20 cellular contexts compared by ENCODE assay signal in the genomic region with DNA sequence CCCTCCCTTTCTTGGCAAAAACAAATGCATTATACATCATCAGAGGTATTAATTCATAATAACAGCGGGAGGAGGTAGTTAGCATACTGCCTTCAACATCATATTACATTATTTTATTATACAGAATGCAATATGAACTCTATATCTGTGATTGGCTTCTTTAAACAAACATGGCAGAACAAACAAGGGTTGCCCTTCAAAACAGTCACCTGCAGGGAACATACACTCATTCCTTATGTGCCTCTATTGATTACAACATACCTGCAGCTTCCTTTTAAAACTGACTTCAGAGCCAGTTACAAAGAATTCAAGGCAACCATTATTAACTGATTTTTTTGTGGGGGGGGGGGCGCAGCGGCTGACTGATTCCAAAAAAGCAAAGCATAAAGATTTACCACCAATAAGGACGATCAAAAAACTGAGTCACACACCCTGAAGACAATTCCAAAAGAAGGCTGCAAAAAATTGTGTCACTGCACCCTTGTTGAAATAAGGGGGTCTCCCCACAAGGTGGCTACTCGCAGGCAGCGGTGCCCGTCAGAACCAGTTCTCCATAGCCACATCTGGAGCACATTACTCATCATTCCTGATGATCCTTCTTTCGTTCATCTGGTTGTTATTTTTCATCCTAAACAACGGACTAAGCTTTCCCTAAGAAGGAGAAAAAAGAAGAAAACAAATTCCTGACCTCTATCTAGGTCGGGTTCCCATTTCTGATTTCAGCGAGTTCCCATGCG. TPM values are rescaled to one million over a fixed set of nuclear protein-coding genes. Genes with fewer than 3 reads are reported as not detected.
DNase-seq lines count a peak whose midpoint lies in the region; ATAC-seq, FAIRE-seq and TF ChIP-seq lines count a peak whose summit lies in the region.
"Had no signal": no experiment of that assay in that cellular context is flagged by ENCODE, and none has a peak within 500 bp of the region (broad histone marks: within the 10 kb centered on the region; RNA-seq: fewer than 3 reads in every experiment).

No MANE protein-coding gene starts in this region.

- no peak overlapping the region for H3K4me3 ChIP-seq in AG09309 (ENCODE audit: control insufficient read depth, low read depth, low read length)
- no peak overlapping the region for H3K4me3 ChIP-seq in H1 (ENCODE audit: extremely low read depth in 1 of 4, insufficient read depth in 2 of 4, low read depth in 3 of 4, low read length in 4 of 4)
- H3K4me3 ChIP-seq: cardiac muscle cell, left lung, sigmoid colon had no signal

- no peak for ATAC-seq in HG02678 (IDR thresholded peaks at IDR 0.05; ENCODE audit: unreplicated experiment)
- ATAC-seq: left lung; stimulated activated effector memory CD8-positive, alpha-beta T cell treated with anti-CD3 and anti-CD28 coated beads, Interleukin-12 subunit alpha, Interleukin-12 subunit beta, amount 100 ng/mL, for 72 hours had no signal

- H3K79me1 ChIP-seq in H1 (ENCODE audit: low read depth, low read length): no peaks in the 10 kb centered on the region

- H3K27me3 ChIP-seq in H1 (replicated peaks in 1 of 4; ENCODE audit: control insufficient read depth in 3 of 4, extremely low read depth in 1 of 4, insufficient read depth in 3 of 4, low read length in 3 of 4): peaks cover 9 to 86% (median 58%) of the 10 kb centered on the region in 4 experiments
- H3K27me3 ChIP-seq: sigmoid colon had no signal

- no peak overlapping the region for H3K14ac ChIP-seq in H1 (ENCODE audit: insufficient read length)

- no peak overlapping the region for H3K18ac ChIP-seq in H1 (ENCODE audit: extremely low read depth, low read length)

- no peak overlapping the region for H2AFZ ChIP-seq in H1 (ENCODE audit: low read length)

- H3K9me3 Mint-ChIP-seq in nephron progenitor cell: no peaks in the 10 kb centered on the region
- H3K9me3 Mint-ChIP-seq: stimulated activated effector memory CD8-positive, alpha-beta T cell treated with anti-CD3 and anti-CD28 coated beads, Interleukin-12 subunit alpha, Interleukin-12 subunit beta, amount 100 ng/mL, for 72 hours had no signal

- DNase-seq in AG09309 (ENCODE audit: low read depth): peak; percentile 3
- DNase-seq in ELR (ENCODE audit: low read depth): peak; percentile 34
- DNase-seq in H1 (ENCODE audit: low read depth in 1 of 2, low spot score in 2 of 2): no peak
- DNase-seq in nephron progenitor cell: no peak
- DNase-seq in SIG-M5 treated with dmso at 0.1 percent for 504 hours (lab: John Stamatoyannopoulos, UW; ENCODE audit: unreplicated experiment): no peak
- no peak for DNase-seq in GM13977 (ENCODE audit: low spot score)
- DNase-seq in NCI-H2029 treated with DMSO at 0.1 percent for 48 hours (lab: John Stamatoyannopoulos, UW): no peak
- DNase-seq: activated CD4-positive, alpha-beta T cell treated with anti-CD3 and anti-CD28 coated beads for 4 hours; activated CD8-positive, alpha-beta memory T cell treated with anti-CD3 and anti-CD28 coated beads, Interleukin-2, amount 50 U/mL, for 4 hours; activated effector memory CD4-positive, alpha-beta T cell treated with anti-CD3 and anti-CD28 coated beads, Interleukin-2, amount 50 U/mL, for 16 hours; C1 segment of cervical spinal cord; left lung; NCI-H2081; NCI-H446 treated with DMSO at 0.1 percent for 48 hours; RPMI8226; sigmoid colon had no signal

- H3K27ac Mint-ChIP-seq in nephron progenitor cell: no peak overlapping the region
- H3K27ac Mint-ChIP-seq: stimulated activated effector memory CD8-positive, alpha-beta T cell treated with anti-CD3 and anti-CD28 coated beads, Interleukin-12 subunit alpha, Interleukin-12 subunit beta, amount 100 ng/mL, for 72 hours had no signal

- no peaks in the 10 kb centered on the region for H3K23me2 ChIP-seq in H1 (ENCODE audit: low read depth, low read length)

- H2BK15ac ChIP-seq in H1 (ENCODE audit: low read length): no peak overlapping the region

- in situ Hi-C loops in GM13977 (cut with MboI; ENCODE audit: low pct_unique_long_range_greater_than_20kb, low sequenced_read_pairs, unreplicated experiment): no loop called here

- no peak overlapping the region for H3K9ac ChIP-seq in H1 (replicated peaks in 1 of 4; ENCODE audit: extremely low read depth in 1 of 4, low read depth in 3 of 4, low read length in 3 of 4)

- H2BK5ac ChIP-seq in H1 (ENCODE audit: low read depth, low read length): no peak overlapping the region

- no peak overlapping the region for H3K4me3 Mint-ChIP-seq in nephron progenitor cell
- H3K4me3 Mint-ChIP-seq: stimulated activated effector memory CD8-positive, alpha-beta T cell treated with anti-CD3 and anti-CD28 coated beads, Interleukin-12 subunit alpha, Interleukin-12 subunit beta, amount 100 ng/mL, for 72 hours had no signal

- H3K4ac ChIP-seq in H1 (replicated peaks; ENCODE audit: insufficient read length, low read depth, low read length): no peak overlapping the region

- no peak overlapping the region for H2BK12ac ChIP-seq in H1 (ENCODE audit: low read depth, low read length)

- TF ChIP-seq POLR2A in H1 (IDR thresholded peaks at IDR 0.05; ENCODE audit: control extremely low read depth in 1 of 2, low read depth in 2 of 2, low read length in 2 of 2): no peak

- H3K79me2 ChIP-seq in H1 (ENCODE audit: control insufficient read depth in 1 of 2, insufficient read depth in 2 of 2, low read length in 2 of 2): no peaks in the 10 kb centered on the region

- no peak overlapping the region for H3K4me2 ChIP-seq in H1 (ENCODE audit: insufficient read depth in 1 of 2, low read depth in 2 of 2, low read length in 2 of 2)

- 70% methylated on average over 12 of the region's 12 CpGs; no CpG with 5 or more reads in 1 of the 2 experiments for WGBS in H1 (ENCODE audit: extremely low coverage in 1 of 2, insufficient coverage in 1 of 2, insufficient read length in 1 of 2, insufficient replicate concordance in 2 of 2, low coverage in 1 of 2, low lambda C conversion rate in 2 of 2, missing lambda C conversion rate in 1 of 2), 2 experiments

- POLR2A ChIA-PET in H1 (lab: Charles Lee; ENCODE audit: partially characterized antibody): interaction anchor here (1.0 to 1.5 kb wide), 2 partner anchors 30 to 64 kb away, joined by 3 to 4 read pairs; no protein-coding TSS in a partner anchor

- peak; percentile 26 to 48; a peak in 2 of 4 replicates for TF ChIP-seq RAD21 in H1 (IDR thresholded peaks at IDR 0.05 in 1 of 2, conservative IDR thresholded peaks at IDR 0.05 in 1 of 2; ENCODE audit: low read depth in 2 of 2, low read length in 2 of 2)

- H4K20me1 ChIP-seq in H1 (replicated peaks in 1 of 2; ENCODE audit: control insufficient read depth in 1 of 2, insufficient read depth in 2 of 2, low read length in 2 of 2): peaks cover 8% of the 10 kb centered on the region in 2 experiments

- peaks cover 16% of the 10 kb centered on the region for H3K27me3 Mint-ChIP-seq in nephron progenitor cell (ENCODE audit: low read depth, poor library complexity)

- H4K8ac ChIP-seq in H1 (ENCODE audit: extremely low read depth, insufficient read depth, low read length): no peak overlapping the region

- peaks cover 95% of the 10 kb centered on the region for H3K4me1 Mint-ChIP-seq in nephron progenitor cell
- H3K4me1 Mint-ChIP-seq: stimulated activated effector memory CD8-positive, alpha-beta T cell treated with anti-CD3 and anti-CD28 coated beads, Interleukin-12 subunit alpha, Interleukin-12 subunit beta, amount 100 ng/mL, for 72 hours had no signal

- H3K36me3 Mint-ChIP-seq in nephron progenitor cell (ENCODE audit: low read depth): peaks cover 4% of the 10 kb centered on the region
- H3K36me3 Mint-ChIP-seq: stimulated activated effector memory CD8-positive, alpha-beta T cell treated with anti-CD3 and anti-CD28 coated beads, Interleukin-12 subunit alpha, Interleukin-12 subunit beta, amount 100 ng/mL, for 72 hours had no signal

- TF ChIP-seq EP300 in H1 (IDR thresholded peaks at IDR 0.05; ENCODE audit: borderline replicate concordance in 1 of 2, low read depth in 2 of 2, low read length in 2 of 2): no peak

- no peak overlapping the region for H3K56ac ChIP-seq in H1 (replicated peaks; ENCODE audit: insufficient read length, low read depth, low read length)

- H2BK120ac ChIP-seq in H1 (replicated peaks; ENCODE audit: low read depth, low read length): no peak overlapping the region

- H4K91ac ChIP-seq in H1 (replicated peaks; ENCODE audit: insufficient read length, low read length): no peak overlapping the region

- FAIRE-seq in H1 (lab: Jason Lieb, UNC): no peak
- FAIRE-seq: GM12892 had no signal

- TF ChIP-seq CTCF in AG09309 (IDR thresholded peaks at IDR 0.05; ENCODE audit: control insufficient read depth, insufficient read depth, low read depth, low read length, missing control alignments) (peak; percentile 29), H1 (IDR thresholded peaks at IDR 0.05; ENCODE audit: control extremely low read depth in 1 of 3, insufficient read depth in 1 of 3, low read depth in 1 of 3, low read length in 3 of 3) (peak; percentile 37 to 44 (median 42)), nephron progenitor cell (IDR thresholded peaks at IDR 0.05) (peak; percentile 18), GM13977 (IDR thresholded peaks at IDR 0.05; ENCODE audit: extremely low read depth, insufficient read depth, missing control alignments) (no peak)

- H3K27ac ChIP-seq in H1 (ENCODE audit: low read depth, low read length): no peak overlapping the region
- H3K27ac ChIP-seq: cardiac muscle cell, left lung, sigmoid colon had no signal

- no peak overlapping the region for H2BK20ac ChIP-seq in H1 (ENCODE audit: low read length)

- no peaks in the 10 kb centered on the region for H3K9me3 ChIP-seq in H1 (ENCODE audit: insufficient read depth in 2 of 2, low read depth in 1 of 2, low read length in 1 of 2)
- H3K9me3 ChIP-seq: left lung, sigmoid colon had no signal

- CTCF ChIA-PET in H1 (lab: Charles Lee; ENCODE audit: partially characterized antibody): interaction anchor here (0.6 to 20.5 kb wide), 32 partner anchors 9 to 913 kb away, joined by 3 to 242 read pairs (median 4); partner anchors contain the start of genes HOXC10, HOXC4, HOXC5 and SMUG1

- H3K23ac ChIP-seq in H1 (ENCODE audit: insufficient read length): no peak overlapping the region

- H3K4me1 ChIP-seq in H1 (replicated peaks in 1 of 4; ENCODE audit: control insufficient read depth in 3 of 4, insufficient read depth in 4 of 4, low read length in 3 of 4): peaks cover 0 to 9% (median 3%) of the 10 kb centered on the region in 4 experiments; a peak in 3 of 7 replicates
- H3K4me1 ChIP-seq: left lung had no signal

- no peak overlapping the region for H2AK5ac ChIP-seq in H1 (ENCODE audit: low read depth, low read length)

- no peaks in the 10 kb centered on the region for H3K36me3 ChIP-seq in H1 (ENCODE audit: control insufficient read depth in 2 of 4, insufficient read depth in 4 of 4, low read length in 3 of 4)
- H3K36me3 ChIP-seq: cardiac muscle cell, left lung, sigmoid colon had no signal

- H4K5ac ChIP-seq in H1 (ENCODE audit: insufficient read length, low read depth, low read length): no peak overlapping the region

RNA-seq across cellular contexts. Expression of gene SMUG1, which starts 51.8 kb away (rescaled TPM):
- total RNA-seq in H1 (2021; fragmentation: NEBNext Ultra II Directional; extraction: Animal tissue kit (Norgen Biotek cat#: 25700)): 15.8 and 18.6 TPM in 2 replicates
- polyA plus RNA-seq in H1 (2011; rRNA removed): 35.0 and 35.7 TPM in 2 replicates
- 31.1 TPM for polyA plus RNA-seq in H1 (2011; cell fraction: cytosol; rRNA removed)
- polyA plus RNA-seq in H1 (2011; cell fraction: nucleus; rRNA removed): 35.6 TPM
- 21.2 to 26.6 TPM (median 23.8 TPM) in 4 replicates for polyA plus RNA-seq in H1 (2012, experiment 1 of 2)
- polyA plus RNA-seq in H1 (2012, experiment 2 of 2): 26.7 TPM
- 16.0 TPM for polyA plus RNA-seq in H1 (2013, experiment 1 of 2)
- polyA plus RNA-seq in H1 (2013, experiment 2 of 2): 14.1 TPM
- polyA minus RNA-seq in H1 (2011; rRNA and poly(A)+ RNA removed): 19.1 and 19.4 TPM in 2 replicates
- polyA minus RNA-seq in H1 (2011; cell fraction: cytosol; rRNA and poly(A)+ RNA removed): 10.4 TPM
- polyA minus RNA-seq in H1 (2011; cell fraction: nucleus; rRNA and poly(A)+ RNA removed): 22.1 TPM

Comparison
In these comparisons a context has a peak if more than half of its experiments do, and no peak if none do; other contexts are left out.
1. DNase-seq: peak in AG09309 (single experiment) and ELR (single experiment); none in H1 (0 of 2), nephron progenitor cell (single experiment), SIG-M5 treated with dmso at 0.1 percent for 504 hours (single experiment), GM13977 (single experiment) and NCI-H2029 treated with DMSO at 0.1 percent for 48 hours (single experiment).